In the genomic region with DNA sequence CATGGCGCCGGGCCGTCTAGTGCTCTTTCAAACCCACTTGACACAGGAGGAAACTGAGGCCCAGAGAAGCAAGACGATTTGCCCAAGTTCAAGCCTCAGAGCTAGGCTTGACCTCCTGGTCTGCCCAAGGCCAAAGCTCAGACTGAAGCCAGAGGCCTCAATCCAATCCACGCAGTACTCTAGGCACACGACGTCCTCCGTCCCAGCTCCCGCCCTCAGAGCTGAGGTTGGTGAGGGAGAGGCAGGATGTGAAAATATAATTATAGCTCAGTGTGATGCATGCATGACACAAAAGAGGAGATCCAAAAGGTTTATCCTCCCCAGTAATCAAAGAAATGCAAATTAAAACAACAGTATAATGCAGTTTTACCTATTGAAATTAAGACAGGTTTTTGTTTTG, we compare ENCODE assay signal across 38 cellular contexts. TPM values are rescaled to one million over a fixed set of nuclear protein-coding genes. Genes with fewer than 3 reads are reported as not detected.
"Had no signal": no experiment of that assay in that cellular context is flagged by ENCODE, and none has a peak within 500 bp of the region (broad histone marks: within the 10 kb centered on the region; RNA-seq: fewer than 3 reads in every experiment).

No MANE protein-coding gene starts in this region.

- FAIRE-seq: RCC 7860 had no signal

- H3K4me3 ChIP-seq: cardiac muscle cell, MG63, PC-9, SJSA1 had no signal

- H3K4me1 Mint-ChIP-seq: activated CD8-positive, alpha-beta memory T cell treated with anti-CD3 and anti-CD28 coated beads, Interleukin-2, amount 10 ng/mL, durations not matched to agents 7 days and 5 days; activated naive CD4-positive, alpha-beta T cell treated with anti-CD3 and anti-CD28 coated beads, Interleukin-2, amount 10 ng/mL, durations not matched to agents 7 days and 5 days; central memory CD8-positive, alpha-beta T cell had no signal

- DNase-seq: activated CD4-positive, alpha-beta memory T cell treated with anti-CD3 and anti-CD28 coated beads, Interleukin-2, amount 10 ng/mL, durations not matched to agents 7 days and 5 days; activated CD4-positive, alpha-beta T cell treated with anti-CD3 and anti-CD28 coated beads for 1 hour; activated CD4-positive, alpha-beta T cell treated with anti-CD3 and anti-CD28 coated beads for 48 hours; activated CD4-positive, CD25-positive, alpha-beta regulatory T cell; activated CD8-positive, alpha-beta memory T cell treated with anti-CD3 and anti-CD28 coated beads for 24 hours; activated CD8-positive, alpha-beta memory T cell treated with anti-CD3 and anti-CD28 coated beads, Interleukin-2, amount 10 ng/mL, durations not matched to agents 7 days and 5 days; activated CD8-positive, alpha-beta memory T cell treated with anti-CD3 and anti-CD28 coated beads, Interleukin-2, amount 50 U/mL, for 48 hours; activated effector memory CD4-positive, alpha-beta T cell treated with Interleukin-2 at 50 U/mL for 16 hours; activated naive CD4-positive, alpha-beta T cell treated with anti-CD3 and anti-CD28 coated beads, Interleukin-2, amount 10 ng/mL, durations not matched to agents 7 days and 5 days; activated naive CD8-positive, alpha-beta T cell treated with anti-CD3 and anti-CD28 coated beads, Interleukin-2, amount 50 U/mL, for 24 hours; activated T-cell treated with anti-CD3 and anti-CD28 coated beads, Interleukin-2, amount 50 U/mL, for 48 hours; anterior cingulate cortex; brain microvascular endothelial cell; Kasumi-1; KG1; MG63; NCI-H1048; NCI-H1105 treated with DMSO at 0.1 percent for 48 hours; NCI-H1436; NCI-H1694; NCI-H1930; NCI-H2081 treated with DMSO at 0.1 percent for 48 hours; NCI-H226; NCI-H446 treated with DMSO at 0.1 percent for 48 hours; NCI-H524; PC-9; SHP77 treated with DMSO at 0.1 percent for 48 hours; SW 1271; T-helper 1 cell; T-helper 2 cell; T-helper 9 cell had no signal

- H2AFZ ChIP-seq: PC-9 had no signal

- H3K36me3 Mint-ChIP-seq: activated CD8-positive, alpha-beta memory T cell treated with anti-CD3 and anti-CD28 coated beads, Interleukin-2, amount 10 ng/mL, durations not matched to agents 7 days and 5 days; activated naive CD4-positive, alpha-beta T cell treated with anti-CD3 and anti-CD28 coated beads, Interleukin-2, amount 10 ng/mL, durations not matched to agents 7 days and 5 days; activated naive CD8-positive, alpha-beta T cell had no signal

- H3K27ac ChIP-seq: brain microvascular endothelial cell, cardiac muscle cell, PC-9, SJSA1, VCaP had no signal

- H3K4me3 Mint-ChIP-seq: activated CD4-positive, alpha-beta memory T cell treated with anti-CD3 and anti-CD28 coated beads, Interleukin-2, amount 10 ng/mL, durations not matched to agents 7 days and 5 days; activated CD8-positive, alpha-beta memory T cell treated with anti-CD3 and anti-CD28 coated beads, Interleukin-2, amount 10 ng/mL, durations not matched to agents 7 days and 5 days; activated naive CD4-positive, alpha-beta T cell treated with anti-CD3 and anti-CD28 coated beads, Interleukin-2, amount 10 ng/mL, durations not matched to agents 7 days and 5 days; activated naive CD8-positive, alpha-beta T cell; activated naive CD8-positive, alpha-beta T cell treated with anti-CD3 and anti-CD28 coated beads, Interleukin-2, amount 50 U/mL, for 24 hours; central memory CD8-positive, alpha-beta T cell had no signal

- H3K27ac Mint-ChIP-seq: activated CD4-positive, alpha-beta memory T cell treated with anti-CD3 and anti-CD28 coated beads, Interleukin-2, amount 10 ng/mL, durations not matched to agents 7 days and 5 days; activated CD8-positive, alpha-beta memory T cell treated with anti-CD3 and anti-CD28 coated beads, Interleukin-2, amount 10 ng/mL, durations not matched to agents 7 days and 5 days; activated naive CD4-positive, alpha-beta T cell treated with anti-CD3 and anti-CD28 coated beads, Interleukin-2, amount 10 ng/mL, durations not matched to agents 7 days and 5 days; activated naive CD8-positive, alpha-beta T cell had no signal

- H3K9me3 ChIP-seq: MG63, SJSA1 had no signal

- H3K27me3 ChIP-seq: MG63, SJSA1 had no signal

- H3K36me3 ChIP-seq: brain microvascular endothelial cell, cardiac muscle cell, MG63, SJSA1 had no signal

- H3K9me3 Mint-ChIP-seq: activated CD4-positive, alpha-beta memory T cell treated with anti-CD3 and anti-CD28 coated beads, Interleukin-2, amount 10 ng/mL, durations not matched to agents 7 days and 5 days; activated naive CD4-positive, alpha-beta T cell treated with anti-CD3 and anti-CD28 coated beads, Interleukin-2, amount 10 ng/mL, durations not matched to agents 7 days and 5 days; activated naive CD8-positive, alpha-beta T cell treated with anti-CD3 and anti-CD28 coated beads, Interleukin-2, amount 50 U/mL, for 24 hours; central memory CD8-positive, alpha-beta T cell had no signal

- H3K4me2 ChIP-seq: PC-9 had no signal

- ATAC-seq: activated CD8-positive, alpha-beta memory T cell treated with anti-CD3 and anti-CD28 coated beads, Interleukin-2, amount 10 ng/mL, durations not matched to agents 7 days and 5 days; activated naive CD8-positive, alpha-beta T cell treated with anti-CD3 and anti-CD28 coated beads, Interleukin-2, amount 50 U/mL, for 24 hours; SK-N-SH treated with all-trans-retinoic acid at 6 μM for 48 hours had no signal

RNA-seq across cellular contexts. Expression of gene SPOCD1, which starts 36.1 kb away (rescaled TPM):
- total RNA-seq: activated CD8-positive, alpha-beta memory T cell treated with anti-CD3 and anti-CD28 coated beads, Interleukin-2, amount 10 ng/mL, durations not matched to agents 7 days and 5 days had no signal
